Comparison of ENCODE assay signal across 9 cellular contexts in genomic region chr13:21014666-21015170, GRCh38. TPM values are rescaled to one million over a fixed set of nuclear protein-coding genes. Genes with fewer than 3 reads are reported as not detected.
DNase-seq lines count a peak whose midpoint lies in the region; ATAC-seq and TF ChIP-seq lines count a peak whose summit lies in the region.
"Had no signal": no experiment of that assay in that cellular context is flagged by ENCODE, and none has a peak within 500 bp of the region (broad histone marks: within the 10 kb centered on the region; RNA-seq: fewer than 3 reads in every experiment).

No MANE protein-coding gene starts in this region.

- H3K36me3 ChIP-seq in PC-3 (ENCODE audit: low read depth, low read length): no peaks in the 10 kb centered on the region
- H3K36me3 ChIP-seq in osteoblast (ENCODE audit: insufficient read depth, low read length): peaks cover 10% of the 10 kb centered on the region

- H3K4me1 Mint-ChIP-seq in effector memory CD8-positive, alpha-beta T cell (ENCODE audit: low read depth in 2 of 2): peaks cover 22 to 25% of the 10 kb centered on the region in 2 donors

- H3K36me3 Mint-ChIP-seq in effector memory CD8-positive, alpha-beta T cell (ENCODE audit: insufficient read depth): no peaks in the 10 kb centered on the region

- H2AFZ ChIP-seq in PC-3 (ENCODE audit: low read length) (no peak overlapping the region), osteoblast (ENCODE audit: low read length) (no peak overlapping the region)

- DNase-seq in AG08396 (ENCODE audit: low spot score): peak; percentile 72
- DNase-seq in PC-3: peak; percentile 74
- DNase-seq in fibroblast of the conjunctiva (ENCODE audit: low read depth): peak; percentile 75
- DNase-seq in osteoblast (ENCODE audit: insufficient read length, low spot score, missing footprints): peak; percentile 71
- no peak for DNase-seq in GDM1 (lab: John Stamatoyannopoulos, UW)
- no peak for DNase-seq in NAMALWA (ENCODE audit: low spot score)
- DNase-seq in effector memory CD8-positive, alpha-beta T cell: no peak
- DNase-seq: activated CD4-positive, CD25-positive, alpha-beta regulatory T cell had no signal

- H4K20me1 ChIP-seq in PC-3 (ENCODE audit: low read length): 0 out of 2 replicates have a peak, but pooled peaks cover 3% of the 10 kb centered on the region
- H4K20me1 ChIP-seq in osteoblast (ENCODE audit: insufficient read depth, low read length): peaks cover 63% of the 10 kb centered on the region

- H3K4me3 ChIP-seq in PC-3 (ENCODE audit: low read length) (peak overlapping the region; percentile 43), osteoblast (ENCODE audit: insufficient read depth, low read length) (peak overlapping the region; percentile 3)

- TF ChIP-seq CTCF in PC-3 (conservative IDR thresholded peaks at IDR 0.05; ENCODE audit: low read depth, low read length) (no peak), osteoblast (IDR thresholded peaks at IDR 0.05; ENCODE audit: extremely low read depth, low read depth, low read length) (no peak)

- BruUV-seq in PC-3 (replicated peaks; lab: Mats Ljungman, UMichigan): TSS peak; percentile 22

- H3K27me3 ChIP-seq in PC-3 (ENCODE audit: low read length): no peaks in the 10 kb centered on the region
- H3K27me3 ChIP-seq in osteoblast (ENCODE audit: insufficient read depth, low read length): no peaks in the 10 kb centered on the region

- H3K9me3 Mint-ChIP-seq in effector memory CD8-positive, alpha-beta T cell: no peaks in the 10 kb centered on the region

- H3K9me3 ChIP-seq in PC-3 (ENCODE audit: low read length): no peaks in the 10 kb centered on the region
- H3K9me3 ChIP-seq in osteoblast (ENCODE audit: low read depth, low read length): no peaks in the 10 kb centered on the region

- intact Hi-C loops in PC-3 (cut with micrococcal nuclease): loop anchor here (1.0 to 2.0 kb wide), 5 partner anchors 20 to 162 kb away; partner anchors contain the start of genes LATS2, MRPL57 and SKA3

- H3K9ac ChIP-seq in PC-3 (ENCODE audit: low read length): peak overlapping the region; percentile 63

- no peaks in the 10 kb centered on the region for H3K27me3 Mint-ChIP-seq in effector memory CD8-positive, alpha-beta T cell

- POLR2A ChIA-PET in PC-3 (lab: Charles Lee; ENCODE audit: unreplicated experiment): interaction anchor here (0.5 kb wide), 1 partner anchor 120 kb away, joined by 3 read pairs; no protein-coding TSS in a partner anchor

- H3K79me2 ChIP-seq in PC-3 (ENCODE audit: low read length): peaks cover 73% of the 10 kb centered on the region
- peaks cover 74% of the 10 kb centered on the region for H3K79me2 ChIP-seq in osteoblast (ENCODE audit: insufficient read depth, low read length)

- H3K27ac Mint-ChIP-seq in effector memory CD8-positive, alpha-beta T cell: peak overlapping the region in 1 of 2 donors; percentile 62

- H3K4me1 ChIP-seq in PC-3 (ENCODE audit: insufficient read depth, low read length) (peaks cover 48% of the 10 kb centered on the region), osteoblast (ENCODE audit: insufficient read depth, low read length) (peaks cover 71% of the 10 kb centered on the region)

- ATAC-seq in PC-3 (peak; percentile 53), GM19467 (IDR thresholded peaks at IDR 0.05; ENCODE audit: unreplicated experiment) (no peak)
- ATAC-seq in effector memory CD8-positive, alpha-beta T cell (replicated peaks): no peak

- no peak overlapping the region for H3K4me3 Mint-ChIP-seq in effector memory CD8-positive, alpha-beta T cell

- H3K9me2 ChIP-seq in PC-3 (replicated peaks; ENCODE audit: low read length): no peaks in the 10 kb centered on the region

- CTCF ChIA-PET in PC-3 (lab: Charles Lee): interaction anchor here (0.6 to 1.3 kb wide), 2 partner anchors 71 to 116 kb away, joined by 3 read pairs; no protein-coding TSS in a partner anchor

- H3F3A ChIP-seq in PC-3 (ENCODE audit: low read length, unreplicated experiment): peaks cover 11% of the 10 kb centered on the region

- H3K4me2 ChIP-seq in PC-3 (ENCODE audit: low read length) (peak overlapping the region; percentile 75), osteoblast (ENCODE audit: insufficient read depth, low read length) (peak overlapping the region; percentile 66)

- H3K27ac ChIP-seq in PC-3 (ENCODE audit: low read length) (peak overlapping the region; percentile 97), osteoblast (ENCODE audit: low read depth, low read length) (peak overlapping the region; percentile 97)

RNA-seq across cellular contexts. Expression of gene LATS2, which starts 46.7 kb away (rescaled TPM):
- 11.0 and 11.1 TPM in 2 replicates for total RNA-seq in PC-3 (2014; rRNA removed)
- 22.1 and 24.2 TPM in 2 replicates for total RNA-seq in osteoblast

Comparison
In these comparisons a context has a peak if more than half of its experiments do, and no peak if none do; other contexts are left out.
1. DNase-seq: peak in AG08396 (single experiment), PC-3 (single experiment), fibroblast of the conjunctiva (single experiment) and osteoblast (single experiment); none in GDM1 (single experiment), NAMALWA (single experiment) and effector memory CD8-positive, alpha-beta T cell (0 of 3).